Comparison of ENCODE assay signal across 1 cellular context in the genomic region with DNA sequence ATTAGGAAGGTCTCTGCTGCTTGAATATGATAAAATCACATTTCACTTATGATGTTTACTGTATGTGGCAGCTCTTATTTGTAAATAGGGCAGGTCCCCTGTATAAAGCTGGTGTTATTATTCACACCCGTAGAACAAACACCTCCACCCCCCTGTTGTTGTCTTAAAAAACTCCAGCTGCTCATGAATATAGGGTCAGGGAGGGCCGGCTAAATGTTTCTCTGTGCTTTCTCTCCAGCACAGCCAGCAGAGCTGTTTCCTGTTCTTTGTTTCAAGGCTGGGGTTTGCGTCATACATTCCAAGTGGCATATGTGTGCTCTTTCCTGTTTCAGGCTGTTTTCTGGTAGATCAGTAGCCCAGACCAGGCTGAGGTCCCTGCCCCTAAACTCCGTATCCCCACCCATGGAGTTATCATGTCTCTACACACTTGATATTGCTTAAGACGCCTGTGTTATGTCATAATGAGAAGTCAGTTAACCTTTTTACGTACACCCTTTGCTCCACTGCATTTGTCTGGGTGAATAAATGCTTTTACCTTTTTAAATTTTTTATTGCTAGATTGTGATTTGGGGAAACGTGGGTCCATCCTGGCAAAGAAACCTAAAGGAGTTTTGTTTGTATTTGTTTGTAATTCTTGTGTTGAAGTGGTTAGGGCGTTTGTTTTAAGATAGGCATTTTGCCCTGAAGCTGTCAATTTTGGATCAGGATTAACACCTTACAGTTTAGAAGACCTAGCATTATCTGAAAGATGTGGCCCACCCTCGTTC.
A peak's percentile ranks its signal among the peaks of the same experiment; 100 is the strongest.
TF ChIP-seq lines count a peak whose summit lies in the region.

No MANE protein-coding gene starts in this region.

TF ChIP-seq in K562, 482 proteins besides CTCF, POLR2A, EP300 and RAD21 (continued from another document and continues in another):
- no peak for TF ChIP-seq SREBF1 (IDR thresholded peaks at IDR 0.05; ENCODE audit: borderline replicate concordance, low read depth, low read length)
- peak; percentile 61 for TF ChIP-seq NFRKB (IDR thresholded peaks at IDR 0.05; ENCODE audit: low read depth)
- TF ChIP-seq TBL1XR1 (IDR thresholded peaks at IDR 0.05; ENCODE audit: low read length in 2 of 2) = peak in 1 of 2 experiments; percentile 92; a peak in 3 of 4 replicates
- peak; percentile 88 for TF ChIP-seq HDAC3 (IDR thresholded peaks at IDR 0.05; ENCODE audit: borderline replicate concordance, partially characterized antibody)
- TF ChIP-seq SRF (CRISPR knock-in tag; IDR thresholded peaks at IDR 0.05) = no peak; a peak in 1 of 4 replicates
- peak; percentile 34 for TF ChIP-seq ZFP36 (IDR thresholded peaks at IDR 0.05; ENCODE audit: low read depth, low read length, partially characterized antibody)
- TF ChIP-seq SMARCC2 (IDR thresholded peaks at IDR 0.05; ENCODE audit: low read depth) = peak; percentile 85
- peak; percentile 81 for TF ChIP-seq GABPA (tag; conservative IDR thresholded peaks at IDR 0.05; ENCODE audit: low read depth)
- peak; percentile 63 for TF ChIP-seq MEIS2 (IDR thresholded peaks at IDR 0.05; ENCODE audit: partially characterized antibody)
- TF ChIP-seq KDM5B (IDR thresholded peaks at IDR 0.05; ENCODE audit: insufficient replicate concordance, low read depth, low read length) = peak; percentile 63
- 0 out of 2 replicates have a peak, but pooled peaks have one; percentile 43 for TF ChIP-seq ZNF175 (CRISPR knock-in tag; IDR thresholded peaks at IDR 0.05; ENCODE audit: low read depth)
- no peak for TF ChIP-seq ZNF431 (CRISPR knock-in tag; IDR thresholded peaks at IDR 0.05)
- no peak for TF ChIP-seq CHD4 (IDR thresholded peaks at IDR 0.05; ENCODE audit: insufficient read depth, insufficient replicate concordance, low read depth, low read length, poor library complexity, severe bottlenecking)
- TF ChIP-seq, protein P1, sequence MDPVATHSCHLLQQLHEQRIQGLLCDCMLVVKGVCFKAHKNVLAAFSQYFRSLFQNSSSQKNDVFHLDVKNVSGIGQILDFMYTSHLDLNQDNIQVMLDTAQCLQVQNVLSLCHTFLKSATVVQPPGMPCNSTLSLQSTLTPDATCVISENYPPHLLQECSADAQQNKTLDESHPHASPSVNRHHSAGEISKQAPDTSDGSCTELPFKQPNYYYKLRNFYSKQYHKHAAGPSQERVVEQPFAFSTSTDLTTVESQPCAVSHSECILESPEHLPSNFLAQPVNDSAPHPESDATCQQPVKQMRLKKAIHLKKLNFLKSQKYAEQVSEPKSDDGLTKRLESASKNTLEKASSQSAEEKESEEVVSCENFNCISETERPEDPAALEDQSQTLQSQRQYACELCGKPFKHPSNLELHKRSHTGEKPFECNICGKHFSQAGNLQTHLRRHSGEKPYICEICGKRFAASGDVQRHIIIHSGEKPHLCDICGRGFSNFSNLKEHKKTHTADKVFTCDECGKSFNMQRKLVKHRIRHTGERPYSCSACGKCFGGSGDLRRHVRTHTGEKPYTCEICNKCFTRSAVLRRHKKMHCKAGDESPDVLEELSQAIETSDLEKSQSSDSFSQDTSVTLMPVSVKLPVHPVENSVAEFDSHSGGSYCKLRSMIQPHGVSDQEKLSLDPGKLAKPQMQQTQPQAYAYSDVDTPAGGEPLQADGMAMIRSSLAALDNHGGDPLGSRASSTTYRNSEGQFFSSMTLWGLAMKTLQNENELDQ (CRISPR knock-in tag; IDR thresholded peaks at IDR 0.05; ENCODE audit: borderline replicate concordance) = no peak
- TF ChIP-seq ZNF76 (CRISPR knock-in tag; IDR thresholded peaks at IDR 0.05; ENCODE audit: borderline replicate concordance) = no peak
- TF ChIP-seq HDAC8 (tag; IDR thresholded peaks at IDR 0.05) = no peak
- TF ChIP-seq, protein P2, sequence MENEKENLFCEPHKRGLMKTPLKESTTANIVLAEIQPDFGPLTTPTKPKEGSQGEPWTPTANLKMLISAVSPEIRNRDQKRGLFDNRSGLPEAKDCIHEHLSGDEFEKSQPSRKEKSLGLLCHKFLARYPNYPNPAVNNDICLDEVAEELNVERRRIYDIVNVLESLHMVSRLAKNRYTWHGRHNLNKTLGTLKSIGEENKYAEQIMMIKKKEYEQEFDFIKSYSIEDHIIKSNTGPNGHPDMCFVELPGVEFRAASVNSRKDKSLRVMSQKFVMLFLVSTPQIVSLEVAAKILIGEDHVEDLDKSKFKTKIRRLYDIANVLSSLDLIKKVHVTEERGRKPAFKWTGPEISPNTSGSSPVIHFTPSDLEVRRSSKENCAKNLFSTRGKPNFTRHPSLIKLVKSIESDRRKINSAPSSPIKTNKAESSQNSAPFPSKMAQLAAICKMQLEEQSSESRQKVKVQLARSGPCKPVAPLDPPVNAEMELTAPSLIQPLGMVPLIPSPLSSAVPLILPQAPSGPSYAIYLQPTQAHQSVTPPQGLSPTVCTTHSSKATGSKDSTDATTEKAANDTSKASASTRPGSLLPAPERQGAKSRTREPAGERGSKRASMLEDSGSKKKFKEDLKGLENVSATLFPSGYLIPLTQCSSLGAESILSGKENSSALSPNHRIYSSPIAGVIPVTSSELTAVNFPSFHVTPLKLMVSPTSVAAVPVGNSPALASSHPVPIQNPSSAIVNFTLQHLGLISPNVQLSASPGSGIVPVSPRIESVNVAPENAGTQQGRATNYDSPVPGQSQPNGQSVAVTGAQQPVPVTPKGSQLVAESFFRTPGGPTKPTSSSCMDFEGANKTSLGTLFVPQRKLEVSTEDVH (IDR thresholded peaks at IDR 0.05; ENCODE audit: low read depth, partially characterized antibody) = peak; percentile 73
- TF ChIP-seq, protein P3, sequence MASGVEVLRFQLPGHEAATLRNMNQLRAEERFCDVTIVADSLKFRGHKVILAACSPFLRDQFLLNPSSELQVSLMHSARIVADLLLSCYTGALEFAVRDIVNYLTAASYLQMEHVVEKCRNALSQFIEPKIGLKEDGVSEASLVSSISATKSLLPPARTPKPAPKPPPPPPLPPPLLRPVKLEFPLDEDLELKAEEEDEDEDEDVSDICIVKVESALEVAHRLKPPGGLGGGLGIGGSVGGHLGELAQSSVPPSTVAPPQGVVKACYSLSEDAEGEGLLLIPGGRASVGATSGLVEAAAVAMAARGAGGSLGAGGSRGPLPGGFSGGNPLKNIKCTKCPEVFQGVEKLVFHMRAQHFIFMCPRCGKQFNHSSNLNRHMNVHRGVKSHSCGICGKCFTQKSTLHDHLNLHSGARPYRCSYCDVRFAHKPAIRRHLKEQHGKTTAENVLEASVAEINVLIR (CRISPR knock-in tag; IDR thresholded peaks at IDR 0.05) = peak; percentile 77
- TF ChIP-seq KDM1A (IDR thresholded peaks at IDR 0.05) = peak in 1 of 2 experiments; percentile 65; a peak in 2 of 4 replicates
- TF ChIP-seq, protein P4, sequence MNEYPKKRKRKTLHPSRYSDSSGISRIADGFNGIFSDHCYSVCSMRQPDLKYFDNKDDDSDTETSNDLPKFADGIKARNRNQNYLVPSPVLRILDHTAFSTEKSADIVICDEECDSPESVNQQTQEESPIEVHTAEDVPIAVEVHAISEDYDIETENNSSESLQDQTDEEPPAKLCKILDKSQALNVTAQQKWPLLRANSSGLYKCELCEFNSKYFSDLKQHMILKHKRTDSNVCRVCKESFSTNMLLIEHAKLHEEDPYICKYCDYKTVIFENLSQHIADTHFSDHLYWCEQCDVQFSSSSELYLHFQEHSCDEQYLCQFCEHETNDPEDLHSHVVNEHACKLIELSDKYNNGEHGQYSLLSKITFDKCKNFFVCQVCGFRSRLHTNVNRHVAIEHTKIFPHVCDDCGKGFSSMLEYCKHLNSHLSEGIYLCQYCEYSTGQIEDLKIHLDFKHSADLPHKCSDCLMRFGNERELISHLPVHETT (CRISPR knock-in tag; conservative IDR thresholded peaks at IDR 0.05 in 1 of 2, IDR thresholded peaks at IDR 0.05 in 1 of 2) = peak in 1 of 2 experiments; percentile 43; a peak in 1 of 4 replicates
- TF ChIP-seq, protein P5, sequence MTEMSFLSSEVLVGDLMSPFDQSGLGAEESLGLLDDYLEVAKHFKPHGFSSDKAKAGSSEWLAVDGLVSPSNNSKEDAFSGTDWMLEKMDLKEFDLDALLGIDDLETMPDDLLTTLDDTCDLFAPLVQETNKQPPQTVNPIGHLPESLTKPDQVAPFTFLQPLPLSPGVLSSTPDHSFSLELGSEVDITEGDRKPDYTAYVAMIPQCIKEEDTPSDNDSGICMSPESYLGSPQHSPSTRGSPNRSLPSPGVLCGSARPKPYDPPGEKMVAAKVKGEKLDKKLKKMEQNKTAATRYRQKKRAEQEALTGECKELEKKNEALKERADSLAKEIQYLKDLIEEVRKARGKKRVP (CRISPR knock-in tag; IDR thresholded peaks at IDR 0.05) = 0 out of 2 replicates have a peak, but pooled peaks have one; percentile 45
- no peak for TF ChIP-seq TFAM (CRISPR knock-in tag; conservative IDR thresholded peaks at IDR 0.05)
- TF ChIP-seq, protein P6, sequence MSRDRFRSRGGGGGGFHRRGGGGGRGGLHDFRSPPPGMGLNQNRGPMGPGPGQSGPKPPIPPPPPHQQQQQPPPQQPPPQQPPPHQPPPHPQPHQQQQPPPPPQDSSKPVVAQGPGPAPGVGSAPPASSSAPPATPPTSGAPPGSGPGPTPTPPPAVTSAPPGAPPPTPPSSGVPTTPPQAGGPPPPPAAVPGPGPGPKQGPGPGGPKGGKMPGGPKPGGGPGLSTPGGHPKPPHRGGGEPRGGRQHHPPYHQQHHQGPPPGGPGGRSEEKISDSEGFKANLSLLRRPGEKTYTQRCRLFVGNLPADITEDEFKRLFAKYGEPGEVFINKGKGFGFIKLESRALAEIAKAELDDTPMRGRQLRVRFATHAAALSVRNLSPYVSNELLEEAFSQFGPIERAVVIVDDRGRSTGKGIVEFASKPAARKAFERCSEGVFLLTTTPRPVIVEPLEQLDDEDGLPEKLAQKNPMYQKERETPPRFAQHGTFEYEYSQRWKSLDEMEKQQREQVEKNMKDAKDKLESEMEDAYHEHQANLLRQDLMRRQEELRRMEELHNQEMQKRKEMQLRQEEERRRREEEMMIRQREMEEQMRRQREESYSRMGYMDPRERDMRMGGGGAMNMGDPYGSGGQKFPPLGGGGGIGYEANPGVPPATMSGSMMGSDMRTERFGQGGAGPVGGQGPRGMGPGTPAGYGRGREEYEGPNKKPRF (IDR thresholded peaks at IDR 0.05; ENCODE audit: low read depth, low read length) = no peak
- peak; percentile 84 for TF ChIP-seq TAL1 (IDR thresholded peaks at IDR 0.05)
- peak; percentile 72 for TF ChIP-seq ZNF24 (IDR thresholded peaks at IDR 0.05)
- TF ChIP-seq KAT7 (CRISPR knock-in tag; IDR thresholded peaks at IDR 0.05; ENCODE audit: borderline replicate concordance) = no peak; the same call in 1 of the 2 replicates
- no peak for TF ChIP-seq RFX5 (IDR thresholded peaks at IDR 0.05; ENCODE audit: low read depth, low read length)
- TF ChIP-seq ZNF77 (CRISPR knock-in tag; IDR thresholded peaks at IDR 0.05) = no peak
- peak; percentile 81 for TF ChIP-seq TEAD2 (tag; IDR thresholded peaks at IDR 0.05)
- TF ChIP-seq, protein P7, sequence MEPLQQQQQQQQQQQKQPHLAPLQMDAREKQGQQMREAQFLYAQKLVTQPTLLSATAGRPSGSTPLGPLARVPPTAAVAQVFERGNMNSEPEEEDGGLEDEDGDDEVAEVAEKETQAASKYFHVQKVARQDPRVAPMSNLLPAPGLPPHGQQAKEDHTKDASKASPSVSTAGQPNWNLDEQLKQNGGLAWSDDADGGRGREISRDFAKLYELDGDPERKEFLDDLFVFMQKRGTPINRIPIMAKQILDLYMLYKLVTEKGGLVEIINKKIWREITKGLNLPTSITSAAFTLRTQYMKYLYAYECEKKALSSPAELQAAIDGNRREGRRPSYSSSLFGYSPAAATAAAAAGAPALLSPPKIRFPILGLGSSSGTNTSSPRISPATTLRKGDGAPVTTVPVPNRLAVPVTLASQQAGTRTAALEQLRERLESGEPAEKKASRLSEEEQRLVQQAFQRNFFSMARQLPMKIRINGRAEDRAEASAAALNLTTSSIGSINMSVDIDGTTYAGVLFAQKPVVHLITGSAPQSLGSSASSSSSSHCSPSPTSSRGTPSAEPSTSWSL (CRISPR knock-in tag; IDR thresholded peaks at IDR 0.05; ENCODE audit: borderline replicate concordance) = no peak
- TF ChIP-seq NR2F6 (CRISPR knock-in tag; IDR thresholded peaks at IDR 0.05) = 0 out of 2 replicates have a peak, but pooled peaks have one; percentile 45
- no peak for TF ChIP-seq YBX1 (IDR thresholded peaks at IDR 0.05)
- 0 out of 4 replicates have a peak, but pooled peaks of 1 of the 2 experiments have one; percentile 73 for TF ChIP-seq RCOR1 (IDR thresholded peaks at IDR 0.05; ENCODE audit: borderline replicate concordance in 1 of 2, low read depth in 2 of 2, low read length in 2 of 2)
- TF ChIP-seq, protein P8, sequence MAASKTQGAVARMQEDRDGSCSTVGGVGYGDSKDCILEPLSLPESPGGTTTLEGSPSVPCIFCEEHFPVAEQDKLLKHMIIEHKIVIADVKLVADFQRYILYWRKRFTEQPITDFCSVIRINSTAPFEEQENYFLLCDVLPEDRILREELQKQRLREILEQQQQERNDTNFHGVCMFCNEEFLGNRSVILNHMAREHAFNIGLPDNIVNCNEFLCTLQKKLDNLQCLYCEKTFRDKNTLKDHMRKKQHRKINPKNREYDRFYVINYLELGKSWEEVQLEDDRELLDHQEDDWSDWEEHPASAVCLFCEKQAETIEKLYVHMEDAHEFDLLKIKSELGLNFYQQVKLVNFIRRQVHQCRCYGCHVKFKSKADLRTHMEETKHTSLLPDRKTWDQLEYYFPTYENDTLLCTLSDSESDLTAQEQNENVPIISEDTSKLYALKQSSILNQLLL (CRISPR knock-in tag; IDR thresholded peaks at IDR 0.05; ENCODE audit: borderline replicate concordance) = no peak
- TF ChIP-seq POLR2G (IDR thresholded peaks at IDR 0.05; ENCODE audit: low read depth, low read length) = no peak
- peak in 1 of 2 experiments; percentile 17; a peak in 1 of 4 replicates for TF ChIP-seq NRF1 (conservative IDR thresholded peaks at IDR 0.05 in 1 of 2, IDR thresholded peaks at IDR 0.05 in 1 of 2)
- no peak for TF ChIP-seq SETDB1 (IDR thresholded peaks at IDR 0.05; ENCODE audit: low read length)
- TF ChIP-seq CBX5 (IDR thresholded peaks at IDR 0.05; ENCODE audit: borderline replicate concordance, low read depth) = 0 out of 2 replicates have a peak, but pooled peaks have one; percentile 27
- TF ChIP-seq ZNF124 (CRISPR knock-in tag; IDR thresholded peaks at IDR 0.05) = no peak
- TF ChIP-seq SUPT5H (IDR thresholded peaks at IDR 0.05) = peak; percentile 70; the same call in 1 of the 2 replicates
- TF ChIP-seq L3MBTL2 (IDR thresholded peaks at IDR 0.05) = peak; percentile 35; the same call in 1 of the 2 replicates
- TF ChIP-seq ATF7 (IDR thresholded peaks at IDR 0.05) = peak; percentile 97
- no peak for TF ChIP-seq ZNF23 (CRISPR knock-in tag; IDR thresholded peaks at IDR 0.05)
- TF ChIP-seq BRD9 (IDR thresholded peaks at IDR 0.05; ENCODE audit: low read depth, partially characterized antibody) = peak; percentile 80
- TF ChIP-seq, protein P9, sequence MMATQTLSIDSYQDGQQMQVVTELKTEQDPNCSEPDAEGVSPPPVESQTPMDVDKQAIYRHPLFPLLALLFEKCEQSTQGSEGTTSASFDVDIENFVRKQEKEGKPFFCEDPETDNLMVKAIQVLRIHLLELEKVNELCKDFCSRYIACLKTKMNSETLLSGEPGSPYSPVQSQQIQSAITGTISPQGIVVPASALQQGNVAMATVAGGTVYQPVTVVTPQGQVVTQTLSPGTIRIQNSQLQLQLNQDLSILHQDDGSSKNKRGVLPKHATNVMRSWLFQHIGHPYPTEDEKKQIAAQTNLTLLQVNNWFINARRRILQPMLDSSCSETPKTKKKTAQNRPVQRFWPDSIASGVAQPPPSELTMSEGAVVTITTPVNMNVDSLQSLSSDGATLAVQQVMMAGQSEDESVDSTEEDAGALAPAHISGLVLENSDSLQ (IDR thresholded peaks at IDR 0.05) = peak; percentile 73
- no peak for TF ChIP-seq ZNF583 (CRISPR knock-in tag; IDR thresholded peaks at IDR 0.05)
- peak; percentile 88 for TF ChIP-seq EP400 (IDR thresholded peaks at IDR 0.05)
- peak; percentile 92 for TF ChIP-seq POLR2AphosphoS5 (IDR thresholded peaks at IDR 0.05; ENCODE audit: control insufficient read depth, insufficient read depth, low read depth, low read length)
- TF ChIP-seq MXI1 (IDR thresholded peaks at IDR 0.05; ENCODE audit: low read depth, low read length) = peak; percentile 18; the same call in 1 of the 2 replicates
- TF ChIP-seq MTA2 (IDR thresholded peaks at IDR 0.05; ENCODE audit: low read depth) = peak; percentile 71
